8 cellular contexts compared by ENCODE assay signal in genomic region chr19:8513687-8514504, GRCh38. TPM values are rescaled to one million over a fixed set of nuclear protein-coding genes. Genes with fewer than 3 reads are reported as not detected.
DNase-seq lines count a peak whose midpoint lies in the region; ATAC-seq and TF ChIP-seq lines count a peak whose summit lies in the region.

ZNF414 (minus strand) TSS chr19:8514167; CDS start chr19:8514046, 121 bp downstream.

- H3K9me3 Mint-ChIP-seq in activated naive CD4-positive, alpha-beta T cell treated with anti-CD3 and anti-CD28 coated beads, Interleukin-2, amount 50 U/mL, for 72 hours: no peaks in the 10 kb centered on the region

- peak within 1 kb of the TSS; percentile 80 for H3K27ac ChIP-seq in temporal lobe (ENCODE audit: low read depth, low read length)

- peak; percentile 84 for TF ChIP-seq POLR2A in GM10847 (IDR thresholded peaks at IDR 0.05; ENCODE audit: extremely low read depth, insufficient read length)

- DNase-seq in NCI-H1105 treated with DMSO at 0.1 percent for 48 hours (lab: John Stamatoyannopoulos, UW) (peak; percentile 91), SKM-1 treated with dmso at 0.1 percent for 144 hours (lab: John Stamatoyannopoulos, UW; ENCODE audit: unreplicated experiment) (peak; percentile 95), glomerular endothelial cell (ENCODE audit: extremely low read depth, low read depth, low spot score) (peak; percentile 37), occipital lobe (lab: John Stamatoyannopoulos, UW) (peak; percentile 94)
- DNase-seq in activated naive CD4-positive, alpha-beta T cell treated with anti-CD3 and anti-CD28 coated beads, Interleukin-2, amount 50 U/mL, for 72 hours (ENCODE audit: low spot score in 2 of 2): peak; percentile 98

- peak; percentile 87 for ATAC-seq in HG02642 (IDR thresholded peaks at IDR 0.05; ENCODE audit: poor library complexity, unreplicated experiment)
- ATAC-seq in activated naive CD4-positive, alpha-beta T cell treated with anti-CD3 and anti-CD28 coated beads, Interleukin-2, amount 50 U/mL, for 72 hours: peak; percentile 89 to 92

- H3K36me3 Mint-ChIP-seq in activated naive CD4-positive, alpha-beta T cell treated with anti-CD3 and anti-CD28 coated beads, Interleukin-2, amount 50 U/mL, for 72 hours: peaks cover 0 to 9% of the 10 kb centered on the region in 2 donors

- H3K27ac Mint-ChIP-seq in activated naive CD4-positive, alpha-beta T cell treated with anti-CD3 and anti-CD28 coated beads, Interleukin-2, amount 50 U/mL, for 72 hours: peak within 1 kb of the TSS; percentile 96 to 99

RNA-seq across cellular contexts. Expression of gene ZNF414, which starts in this region (rescaled TPM):
- total RNA-seq in activated naive CD4-positive, alpha-beta T cell treated with anti-CD3 and anti-CD28 coated beads, Interleukin-2, amount 50 U/mL, for 72 hours: 10 to 100 TPM; 24.6 to 28.0 TPM
- 17.0 and 23.0 TPM in 2 replicates for total RNA-seq in glomerular endothelial cell
- total RNA-seq in occipital lobe: 1.6 TPM
- total RNA-seq in temporal lobe: 4.7 TPM

Comparison
In these comparisons a context has a peak if more than half of its experiments do, and no peak if none do; other contexts are left out.
1. Peak in every context shown above with its lines: DNase-seq, ATAC-seq and H3K27ac ChIP-seq.
2. DNase-seq: peak in every context shown above with its lines; median percentile 98 in activated naive CD4-positive, alpha-beta T cell treated with anti-CD3 and anti-CD28 coated beads, Interleukin-2, amount 50 U/mL, for 72 hours; 95 in SKM-1 treated with dmso at 0.1 percent for 144 hours; 94 in occipital lobe; 91 in NCI-H1105 treated with DMSO at 0.1 percent for 48 hours; 37 in glomerular endothelial cell.